ENCODE assay signal across 1 cellular context in the genomic region with DNA sequence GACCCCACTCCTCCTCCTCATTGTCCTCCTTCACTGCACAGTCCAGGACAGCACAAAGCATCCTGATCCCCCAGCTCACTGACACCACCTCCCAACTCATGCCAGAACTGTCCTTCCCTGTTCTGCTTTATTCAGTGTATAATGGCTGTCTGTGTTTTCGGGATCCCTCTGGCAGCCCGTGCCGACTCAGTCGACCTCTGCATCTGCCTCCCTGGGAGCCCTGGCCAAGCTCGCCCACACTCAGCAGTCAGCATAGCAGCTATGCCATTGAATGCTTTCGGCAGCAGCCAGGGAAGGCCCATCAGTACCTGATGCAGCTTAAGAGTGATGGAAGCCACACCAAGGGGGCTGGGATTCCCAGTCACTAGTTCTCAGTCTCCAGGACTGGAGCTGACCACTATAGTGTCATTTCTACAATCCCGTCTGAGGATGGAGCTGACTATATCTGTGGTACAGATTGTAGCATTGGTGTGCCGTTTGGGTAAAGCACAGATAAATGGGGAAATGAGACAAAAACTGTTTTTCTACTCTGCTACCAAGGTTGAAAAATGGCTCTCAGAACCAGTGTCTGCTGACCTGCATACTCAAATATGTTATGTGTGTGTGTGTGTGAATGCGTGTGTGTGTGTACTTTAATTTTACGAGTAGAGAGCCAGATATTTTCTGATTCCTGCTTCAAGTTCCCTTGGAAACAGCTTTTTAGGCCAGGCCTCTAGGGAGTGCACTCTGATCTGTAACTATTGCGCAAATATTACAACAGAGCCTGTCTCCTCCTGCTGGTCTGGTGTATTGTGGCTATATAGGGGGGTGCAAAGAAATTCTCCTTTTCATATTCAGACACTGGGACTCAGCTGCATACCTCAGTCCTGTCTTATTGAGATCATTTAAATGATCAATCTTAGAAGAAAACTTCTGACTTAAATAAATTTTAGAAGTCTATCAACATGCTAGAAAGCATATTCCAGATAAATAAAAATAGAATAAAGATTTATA.
TF ChIP-seq lines count a peak whose summit lies in the region.

No MANE protein-coding gene starts in this region.

TF ChIP-seq in HepG2, 621 proteins besides CTCF, POLR2A, EP300 and RAD21 (continued from another document):
- TF ChIP-seq, protein P1, sequence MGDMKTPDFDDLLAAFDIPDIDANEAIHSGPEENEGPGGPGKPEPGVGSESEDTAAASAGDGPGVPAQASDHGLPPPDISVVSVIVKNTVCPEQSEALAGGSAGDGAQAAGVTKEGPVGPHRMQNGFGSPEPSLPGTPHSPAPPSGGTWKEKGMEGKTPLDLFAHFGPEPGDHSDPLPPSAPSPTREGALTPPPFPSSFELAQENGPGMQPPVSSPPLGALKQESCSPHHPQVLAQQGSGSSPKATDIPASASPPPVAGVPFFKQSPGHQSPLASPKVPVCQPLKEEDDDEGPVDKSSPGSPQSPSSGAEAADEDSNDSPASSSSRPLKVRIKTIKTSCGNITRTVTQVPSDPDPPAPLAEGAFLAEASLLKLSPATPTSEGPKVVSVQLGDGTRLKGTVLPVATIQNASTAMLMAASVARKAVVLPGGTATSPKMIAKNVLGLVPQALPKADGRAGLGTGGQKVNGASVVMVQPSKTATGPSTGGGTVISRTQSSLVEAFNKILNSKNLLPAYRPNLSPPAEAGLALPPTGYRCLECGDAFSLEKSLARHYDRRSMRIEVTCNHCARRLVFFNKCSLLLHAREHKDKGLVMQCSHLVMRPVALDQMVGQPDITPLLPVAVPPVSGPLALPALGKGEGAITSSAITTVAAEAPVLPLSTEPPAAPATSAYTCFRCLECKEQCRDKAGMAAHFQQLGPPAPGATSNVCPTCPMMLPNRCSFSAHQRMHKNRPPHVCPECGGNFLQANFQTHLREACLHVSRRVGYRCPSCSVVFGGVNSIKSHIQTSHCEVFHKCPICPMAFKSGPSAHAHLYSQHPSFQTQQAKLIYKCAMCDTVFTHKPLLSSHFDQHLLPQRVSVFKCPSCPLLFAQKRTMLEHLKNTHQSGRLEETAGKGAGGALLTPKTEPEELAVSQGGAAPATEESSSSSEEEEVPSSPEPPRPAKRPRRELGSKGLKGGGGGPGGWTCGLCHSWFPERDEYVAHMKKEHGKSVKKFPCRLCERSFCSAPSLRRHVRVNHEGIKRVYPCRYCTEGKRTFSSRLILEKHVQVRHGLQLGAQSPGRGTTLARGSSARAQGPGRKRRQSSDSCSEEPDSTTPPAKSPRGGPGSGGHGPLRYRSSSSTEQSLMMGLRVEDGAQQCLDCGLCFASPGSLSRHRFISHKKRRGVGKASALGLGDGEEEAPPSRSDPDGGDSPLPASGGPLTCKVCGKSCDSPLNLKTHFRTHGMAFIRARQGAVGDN (CRISPR knock-in tag; IDR thresholded peaks at IDR 0.05), result peak; percentile 29; the same call in 1 of the 2 replicates
- TF ChIP-seq ZNF44 (CRISPR knock-in tag; IDR thresholded peaks at IDR 0.05), result no peak
- TF ChIP-seq, protein P2, sequence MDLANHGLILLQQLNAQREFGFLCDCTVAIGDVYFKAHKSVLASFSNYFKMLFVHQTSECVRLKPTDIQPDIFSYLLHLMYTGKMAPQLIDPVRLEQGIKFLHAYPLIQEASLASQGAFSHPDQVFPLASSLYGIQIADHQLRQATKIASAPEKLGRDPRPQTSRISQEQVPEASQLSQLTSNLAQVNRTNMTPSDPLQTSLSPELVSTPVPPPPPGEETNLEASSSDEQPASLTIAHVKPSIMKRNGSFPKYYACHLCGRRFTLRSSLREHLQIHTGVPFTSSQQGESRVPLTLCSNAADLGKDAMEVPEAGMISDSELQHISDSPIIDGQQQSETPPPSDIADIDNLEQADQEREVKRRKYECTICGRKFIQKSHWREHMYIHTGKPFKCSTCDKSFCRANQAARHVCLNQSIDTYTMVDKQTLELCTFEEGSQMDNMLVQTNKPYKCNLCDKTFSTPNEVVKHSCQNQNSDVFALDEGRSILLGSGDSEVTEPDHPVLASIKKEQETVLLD (CRISPR knock-in tag; IDR thresholded peaks at IDR 0.05; ENCODE audit: low read depth), result no peak
- TF ChIP-seq FOXA3 (CRISPR knock-in tag; IDR thresholded peaks at IDR 0.05), result peak; percentile 45
- TF ChIP-seq, protein P3, sequence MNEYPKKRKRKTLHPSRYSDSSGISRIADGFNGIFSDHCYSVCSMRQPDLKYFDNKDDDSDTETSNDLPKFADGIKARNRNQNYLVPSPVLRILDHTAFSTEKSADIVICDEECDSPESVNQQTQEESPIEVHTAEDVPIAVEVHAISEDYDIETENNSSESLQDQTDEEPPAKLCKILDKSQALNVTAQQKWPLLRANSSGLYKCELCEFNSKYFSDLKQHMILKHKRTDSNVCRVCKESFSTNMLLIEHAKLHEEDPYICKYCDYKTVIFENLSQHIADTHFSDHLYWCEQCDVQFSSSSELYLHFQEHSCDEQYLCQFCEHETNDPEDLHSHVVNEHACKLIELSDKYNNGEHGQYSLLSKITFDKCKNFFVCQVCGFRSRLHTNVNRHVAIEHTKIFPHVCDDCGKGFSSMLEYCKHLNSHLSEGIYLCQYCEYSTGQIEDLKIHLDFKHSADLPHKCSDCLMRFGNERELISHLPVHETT (CRISPR knock-in tag; conservative IDR thresholded peaks at IDR 0.05), result no peak
- TF ChIP-seq NFKB2 (CRISPR knock-in tag; IDR thresholded peaks at IDR 0.05; ENCODE audit: borderline replicate concordance), result no peak
- TF ChIP-seq, protein P4, sequence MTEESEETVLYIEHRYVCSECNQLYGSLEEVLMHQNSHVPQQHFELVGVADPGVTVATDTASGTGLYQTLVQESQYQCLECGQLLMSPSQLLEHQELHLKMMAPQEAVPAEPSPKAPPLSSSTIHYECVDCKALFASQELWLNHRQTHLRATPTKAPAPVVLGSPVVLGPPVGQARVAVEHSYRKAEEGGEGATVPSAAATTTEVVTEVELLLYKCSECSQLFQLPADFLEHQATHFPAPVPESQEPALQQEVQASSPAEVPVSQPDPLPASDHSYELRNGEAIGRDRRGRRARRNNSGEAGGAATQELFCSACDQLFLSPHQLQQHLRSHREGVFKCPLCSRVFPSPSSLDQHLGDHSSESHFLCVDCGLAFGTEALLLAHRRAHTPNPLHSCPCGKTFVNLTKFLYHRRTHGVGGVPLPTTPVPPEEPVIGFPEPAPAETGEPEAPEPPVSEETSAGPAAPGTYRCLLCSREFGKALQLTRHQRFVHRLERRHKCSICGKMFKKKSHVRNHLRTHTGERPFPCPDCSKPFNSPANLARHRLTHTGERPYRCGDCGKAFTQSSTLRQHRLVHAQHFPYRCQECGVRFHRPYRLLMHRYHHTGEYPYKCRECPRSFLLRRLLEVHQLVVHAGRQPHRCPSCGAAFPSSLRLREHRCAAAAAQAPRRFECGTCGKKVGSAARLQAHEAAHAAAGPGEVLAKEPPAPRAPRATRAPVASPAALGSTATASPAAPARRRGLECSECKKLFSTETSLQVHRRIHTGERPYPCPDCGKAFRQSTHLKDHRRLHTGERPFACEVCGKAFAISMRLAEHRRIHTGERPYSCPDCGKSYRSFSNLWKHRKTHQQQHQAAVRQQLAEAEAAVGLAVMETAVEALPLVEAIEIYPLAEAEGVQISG (CRISPR knock-in tag; IDR thresholded peaks at IDR 0.05), result no peak
- TF ChIP-seq KDM6A (CRISPR knock-in tag; IDR thresholded peaks at IDR 0.05; ENCODE audit: low read depth), result peak; percentile 20; the same call in 1 of the 2 replicates
- TF ChIP-seq NR2F2 (IDR thresholded peaks at IDR 0.05; ENCODE audit: borderline replicate concordance, low read depth), result no peak
